Comparison of ENCODE assay signal across 8 cellular contexts in genomic region chr3:129824926-129825541, GRCh38.
DNase-seq lines count a peak whose midpoint lies in the region; ATAC-seq, FAIRE-seq and TF ChIP-seq lines count a peak whose summit lies in the region.

No MANE protein-coding gene starts in this region.

- peak; percentile 28 for FAIRE-seq in TTC549 (lab: Jason Lieb, UNC)

- 52 to 56% methylated on average over 3 of the region's 3 CpGs for WGBS in thyroid gland, 2 donors

- peaks cover 4% of the 10 kb centered on the region for H3K36me3 Mint-ChIP-seq in CD4-positive, CD25-positive, alpha-beta regulatory T cell

- peak overlapping the region in 1 of 3 donors; percentile 55 for H3K27ac Mint-ChIP-seq in CD4-positive, CD25-positive, alpha-beta regulatory T cell

- no peaks in the 10 kb centered on the region for H3K9me3 ChIP-seq in CD4-positive, CD25-positive, alpha-beta regulatory T cell (ENCODE audit: control insufficient read depth in 2 of 2, low read length in 2 of 2)
- H3K9me3 ChIP-seq in thyroid gland, result no peaks in the 10 kb centered on the region

- no peaks in the 10 kb centered on the region for H3K9me3 Mint-ChIP-seq in CD4-positive, CD25-positive, alpha-beta regulatory T cell

- H3K4me3 ChIP-seq in CD4-positive, CD25-positive, alpha-beta regulatory T cell (ENCODE audit: low read depth, low read length), result no peak overlapping the region
- H3K4me3 ChIP-seq in thyroid gland (replicated peaks in 1 of 3), result no peak overlapping the region

- peak in 1 of 2 donors; percentile 24 for ATAC-seq in CD4-positive, CD25-positive, alpha-beta regulatory T cell (ENCODE audit: low read depth in 2 of 2)
- no peak for ATAC-seq in HG02981 (IDR thresholded peaks at IDR 0.05; ENCODE audit: unreplicated experiment)

- intact Hi-C loops in thyroid gland (cut with DNase I), result loop anchor here (2.0 to 10.0 kb wide), 4 partner anchors 112 to 340 kb away; no protein-coding TSS in a partner anchor

- peak; percentile 24 to 77 (median 52) for DNase-seq in CD4-positive, CD25-positive, alpha-beta regulatory T cell
- DNase-seq in GM19240 (ENCODE audit: insufficient read length, low spot score) (peak; percentile 4), NCI-H2107 (lab: John Stamatoyannopoulos, UW) (peak; percentile 18), dedifferentiated amniotic fluid mesenchymal stem cell (ENCODE audit: extremely low spot score) (peak; percentile 25), medulla oblongata (ENCODE audit: extremely low spot score) (peak; percentile 77), thyroid gland (peak; percentile 25 to 45)

- H3K27me3 ChIP-seq in CD4-positive, CD25-positive, alpha-beta regulatory T cell (ENCODE audit: control insufficient read depth, insufficient read depth, low read length), result no peaks in the 10 kb centered on the region
- H3K27me3 ChIP-seq in thyroid gland, result no peaks in the 10 kb centered on the region

- TF ChIP-seq POLR2A in thyroid gland (IDR thresholded peaks at IDR 0.05), result no peak

- H3K27me3 Mint-ChIP-seq in CD4-positive, CD25-positive, alpha-beta regulatory T cell, result no peaks in the 10 kb centered on the region

- peaks cover 21 to 37% (median 31%) of the 10 kb centered on the region in 4 donors for H3K4me1 Mint-ChIP-seq in CD4-positive, CD25-positive, alpha-beta regulatory T cell

- peak overlapping the region in 1 of 4 donors; percentile 17 for H3K4me3 Mint-ChIP-seq in CD4-positive, CD25-positive, alpha-beta regulatory T cell

- peak; percentile 27 to 88 (median 64) for TF ChIP-seq CTCF in thyroid gland (IDR thresholded peaks at IDR 0.05)

- H3K4me1 ChIP-seq in CD4-positive, CD25-positive, alpha-beta regulatory T cell (ENCODE audit: control insufficient read depth, insufficient read depth, low read length, poor library complexity, severe bottlenecking), result peaks cover 9% of the 10 kb centered on the region
- peaks cover 0 to 4% of the 10 kb centered on the region in 2 donors for H3K4me1 ChIP-seq in thyroid gland

- no peak overlapping the region for H3K27ac ChIP-seq in CD4-positive, CD25-positive, alpha-beta regulatory T cell (ENCODE audit: insufficient read depth, low read length, poor library complexity, severe bottlenecking)
- H3K27ac ChIP-seq in thyroid gland, result no peak overlapping the region

- peaks cover 5% of the 10 kb centered on the region for H3K36me3 ChIP-seq in CD4-positive, CD25-positive, alpha-beta regulatory T cell (ENCODE audit: control insufficient read depth, insufficient read depth, low read length)
- H3K36me3 ChIP-seq in thyroid gland, result no peaks in the 10 kb centered on the region

Comparison
In these comparisons a context has a peak if more than half of its experiments do, and no peak if none do; other contexts are left out.
1. DNase-seq: peak in every context shown above with its lines; median percentile 77 in medulla oblongata; 52 in CD4-positive, CD25-positive, alpha-beta regulatory T cell; 35 in thyroid gland; 25 in dedifferentiated amniotic fluid mesenchymal stem cell; 18 in NCI-H2107; 4 in GM19240.